ENCODE assay signal across 31 cellular contexts in genomic region chr1:97135972-97136371, GRCh38.
"Had no signal": no experiment of that assay in that cellular context is flagged by ENCODE, and none has a peak within 500 bp of the region (broad histone marks: within the 10 kb centered on the region; RNA-seq: fewer than 3 reads in every experiment).

No MANE protein-coding gene starts in this region.

- H3K36me3 ChIP-seq: ascending aorta, breast epithelium, cardiac muscle cell, colonic mucosa, esophagus squamous epithelium, gastroesophageal sphincter had no signal

- H3K27ac Mint-ChIP-seq: activated CD4-positive, alpha-beta memory T cell treated with anti-CD3 and anti-CD28 coated beads, Interleukin-2, amount 10 ng/mL, durations not matched to agents 7 days and 5 days; activated CD4-positive, alpha-beta T cell treated with anti-CD3 and anti-CD28 coated beads for 36 hours; activated CD4-positive, alpha-beta T cell treated with anti-CD3 and anti-CD28 coated beads, Interleukin-2, amount 10 ng/mL, durations not matched to agents 24 days and 14 days; activated naive CD4-positive, alpha-beta T cell treated with anti-CD3 and anti-CD28 coated beads, Interleukin-2, amount 10 ng/mL, durations not matched to agents 7 days and 5 days; activated naive CD4-positive, alpha-beta T cell treated with anti-CD3 and anti-CD28 coated beads, Interleukin-2, amount 50 U/mL, for 72 hours; activated naive CD8-positive, alpha-beta T cell treated with anti-CD3 and anti-CD28 coated beads, Interleukin-2, amount 10 ng/mL, durations not matched to agents 7 days and 5 days; activated T-cell treated with anti-CD3 and anti-CD28 coated beads, Interleukin-2, amount 50 U/mL, for 24 hours; activated T-cell treated with anti-CD3 and anti-CD28 coated beads, Interleukin-2, amount 50 U/mL, for 72 hours; brain had no signal

- H3K9me3 Mint-ChIP-seq: activated CD4-positive, alpha-beta memory T cell treated with anti-CD3 and anti-CD28 coated beads, Interleukin-2, amount 10 ng/mL, durations not matched to agents 7 days and 5 days; activated CD4-positive, alpha-beta T cell treated with anti-CD3 and anti-CD28 coated beads, Interleukin-2, amount 10 ng/mL, durations not matched to agents 24 days and 14 days; activated naive CD4-positive, alpha-beta T cell treated with anti-CD3 and anti-CD28 coated beads, Interleukin-2, amount 10 ng/mL, durations not matched to agents 7 days and 5 days; activated naive CD4-positive, alpha-beta T cell treated with anti-CD3 and anti-CD28 coated beads, Interleukin-2, amount 50 U/mL, for 72 hours; activated naive CD8-positive, alpha-beta T cell treated with anti-CD3 and anti-CD28 coated beads, Interleukin-2, amount 10 ng/mL, durations not matched to agents 7 days and 5 days; activated T-cell treated with anti-CD3 and anti-CD28 coated beads, Interleukin-2, amount 50 U/mL, for 24 hours; activated T-cell treated with anti-CD3 and anti-CD28 coated beads, Interleukin-2, amount 50 U/mL, for 72 hours had no signal

- H3K4me3 Mint-ChIP-seq: activated CD4-positive, alpha-beta memory T cell treated with anti-CD3 and anti-CD28 coated beads, Interleukin-2, amount 10 ng/mL, durations not matched to agents 7 days and 5 days; activated CD4-positive, alpha-beta T cell treated with anti-CD3 and anti-CD28 coated beads for 36 hours; activated CD4-positive, alpha-beta T cell treated with anti-CD3 and anti-CD28 coated beads, Interleukin-2, amount 10 ng/mL, durations not matched to agents 24 days and 14 days; activated naive CD4-positive, alpha-beta T cell treated with anti-CD3 and anti-CD28 coated beads, Interleukin-2, amount 10 ng/mL, durations not matched to agents 7 days and 5 days; activated naive CD8-positive, alpha-beta T cell treated with anti-CD3 and anti-CD28 coated beads, Interleukin-2, amount 10 ng/mL, durations not matched to agents 7 days and 5 days; activated T-cell treated with anti-CD3 and anti-CD28 coated beads, Interleukin-2, amount 50 U/mL, for 24 hours; activated T-cell treated with anti-CD3 and anti-CD28 coated beads, Interleukin-2, amount 50 U/mL, for 72 hours; brain had no signal

- DNase-seq: activated CD4-positive, alpha-beta memory T cell treated with anti-CD3 and anti-CD28 coated beads, Interleukin-2, amount 10 ng/mL, durations not matched to agents 7 days and 5 days; activated CD4-positive, alpha-beta T cell treated with anti-CD3 and anti-CD28 coated beads for 36 hours; activated CD4-positive, alpha-beta T cell treated with anti-CD3 and anti-CD28 coated beads, Interleukin-2, amount 10 ng/mL, durations not matched to agents 24 days and 14 days; activated CD4-positive, alpha-beta T cell treated with anti-CD3 and anti-CD28 coated beads, Interleukin-2, amount 50 U/mL, for 4 hours; activated CD4-positive, CD25-positive, alpha-beta regulatory T cell; activated CD4-positive, CD25-positive, alpha-beta regulatory T cell treated with anti-CD3 and anti-CD28 coated beads, Interleukin-2, amount 50 U/mL, for 72 hours; activated CD8-positive, alpha-beta memory T cell treated with anti-CD3 and anti-CD28 coated beads, Interleukin-2, amount 50 U/mL, for 48 hours; activated gamma-delta T cell; activated naive CD4-positive, alpha-beta T cell; activated naive CD4-positive, alpha-beta T cell treated with anti-CD3 and anti-CD28 coated beads, Interleukin-2, amount 10 ng/mL, durations not matched to agents 7 days and 5 days; activated naive CD8-positive, alpha-beta T cell treated with anti-CD3 and anti-CD28 coated beads, Interleukin-2, amount 10 ng/mL, durations not matched to agents 7 days and 5 days; activated T-cell treated with anti-CD3 and anti-CD28 coated beads for 4 hours; activated T-cell treated with anti-CD3 and anti-CD28 coated beads, Interleukin-2, amount 50 U/mL, for 24 hours; activated T-cell treated with anti-CD3 and anti-CD28 coated beads, Interleukin-2, amount 50 U/mL, for 72 hours; central memory CD4-positive, alpha-beta T cell; cerebellar nuclear complex; colonic mucosa; effector CD8-positive, alpha-beta T cell; esophagus squamous epithelium; foreskin melanocyte; head of caudate nucleus; T-helper 2 cell had no signal

- H3K9me3 ChIP-seq: ascending aorta, breast epithelium, colonic mucosa, esophagus squamous epithelium, gastroesophageal sphincter had no signal

- H3K27me3 ChIP-seq: ascending aorta, breast epithelium, cardiac muscle cell, colonic mucosa, esophagus squamous epithelium, gastroesophageal sphincter had no signal

- H3K4me1 ChIP-seq: ascending aorta, breast epithelium, colonic mucosa had no signal

- FAIRE-seq: endometrium, endothelial cell of umbilical vein had no signal

- ATAC-seq: activated CD4-positive, alpha-beta T cell treated with anti-CD3 and anti-CD28 coated beads for 36 hours; activated naive CD4-positive, alpha-beta T cell treated with anti-CD3 and anti-CD28 coated beads, Interleukin-2, amount 50 U/mL, for 72 hours; activated T-cell treated with anti-CD3 and anti-CD28 coated beads, Interleukin-2, amount 50 U/mL, for 72 hours; gastroesophageal sphincter had no signal

- H3K36me3 Mint-ChIP-seq: activated naive CD4-positive, alpha-beta T cell treated with anti-CD3 and anti-CD28 coated beads, Interleukin-2, amount 10 ng/mL, durations not matched to agents 7 days and 5 days; activated naive CD4-positive, alpha-beta T cell treated with anti-CD3 and anti-CD28 coated beads, Interleukin-2, amount 50 U/mL, for 72 hours; brain had no signal

- H3K27ac ChIP-seq: ascending aorta, breast epithelium, cardiac muscle cell, colonic mucosa, epithelial cell of prostate, esophagus squamous epithelium, gastroesophageal sphincter had no signal

- H3K4me3 ChIP-seq: ascending aorta, breast epithelium, cardiac muscle cell, colonic mucosa, esophagus squamous epithelium, gastroesophageal sphincter had no signal

- H3K27me3 Mint-ChIP-seq: activated CD4-positive, alpha-beta memory T cell treated with anti-CD3 and anti-CD28 coated beads, Interleukin-2, amount 10 ng/mL, durations not matched to agents 7 days and 5 days; activated CD4-positive, alpha-beta T cell treated with anti-CD3 and anti-CD28 coated beads for 36 hours; activated CD4-positive, alpha-beta T cell treated with anti-CD3 and anti-CD28 coated beads, Interleukin-2, amount 10 ng/mL, durations not matched to agents 24 days and 14 days; activated naive CD4-positive, alpha-beta T cell treated with anti-CD3 and anti-CD28 coated beads, Interleukin-2, amount 10 ng/mL, durations not matched to agents 7 days and 5 days; activated naive CD8-positive, alpha-beta T cell treated with anti-CD3 and anti-CD28 coated beads, Interleukin-2, amount 10 ng/mL, durations not matched to agents 7 days and 5 days; activated T-cell treated with anti-CD3 and anti-CD28 coated beads, Interleukin-2, amount 50 U/mL, for 24 hours; brain had no signal

- H3K4me1 Mint-ChIP-seq: activated CD4-positive, alpha-beta T cell treated with anti-CD3 and anti-CD28 coated beads for 36 hours had no signal
